ENCODE assay signal across 8 cellular contexts in the genomic region with DNA sequence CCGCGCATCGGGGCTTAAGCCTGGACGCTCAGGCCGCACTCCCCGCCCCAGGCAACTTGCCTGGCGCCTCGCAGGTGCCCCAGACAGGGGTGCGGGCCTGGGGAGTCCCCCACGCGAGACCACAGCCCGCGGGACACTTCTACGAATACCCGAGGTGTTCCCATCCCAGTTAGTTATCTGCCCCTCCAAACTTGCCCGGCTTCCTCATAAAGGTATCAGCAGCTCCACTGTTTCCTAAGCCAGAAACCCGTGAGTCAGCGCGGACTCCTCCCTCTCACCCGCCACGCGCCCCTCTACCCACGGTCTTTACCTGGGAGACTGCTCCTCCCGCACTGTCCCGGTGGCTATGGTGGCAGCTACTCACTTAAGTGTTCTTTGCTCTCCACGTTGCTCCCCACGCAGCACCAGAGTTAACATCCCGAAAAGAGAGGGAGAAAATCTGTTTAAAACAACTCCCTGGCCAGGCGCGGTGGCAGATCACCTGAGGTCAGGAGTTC. TPM values are rescaled to one million over a fixed set of nuclear protein-coding genes. Genes with fewer than 3 reads are reported as not detected.
DNase-seq lines count a peak whose midpoint lies in the region; ATAC-seq and TF ChIP-seq lines count a peak whose summit lies in the region.

No MANE protein-coding gene starts in this region.

- no peaks in the 10 kb centered on the region for H3K27me3 Mint-ChIP-seq in progenitor cell of endocrine pancreas

- peak overlapping the region in 1 of 2 experiments; percentile 57; a peak in 2 of 4 replicates for H3K4me3 ChIP-seq in DND-41 (ENCODE audit: low read depth in 1 of 2, low read length in 2 of 2)
- H3K4me3 ChIP-seq in RWPE2 (ENCODE audit: severe bottlenecking), result peak overlapping the region; percentile 98
- H3K4me3 ChIP-seq in esophagus squamous epithelium, result peak overlapping the region; percentile 94 to 98 (median 94)

- H3K4me1 ChIP-seq in DND-41 (ENCODE audit: insufficient read depth, low read length), result peaks cover 38% of the 10 kb centered on the region
- H3K4me1 ChIP-seq in RWPE2 (ENCODE audit: insufficient read depth, poor library complexity, severe bottlenecking), result no peaks in the 10 kb centered on the region
- peaks cover 8 to 37% (median 22%) of the 10 kb centered on the region in 3 donors for H3K4me1 ChIP-seq in esophagus squamous epithelium

- H3K9ac ChIP-seq in DND-41 (ENCODE audit: low read depth, low read length), result peak overlapping the region; percentile 59

- H3K27ac ChIP-seq in DND-41 (ENCODE audit: low read length) (no peak overlapping the region), RWPE2 (ENCODE audit: poor library complexity, severe bottlenecking) (no peak overlapping the region), esophagus squamous epithelium (peak overlapping the region; percentile 74 to 99 (median 97))

- H3K27me3 ChIP-seq in DND-41 (ENCODE audit: insufficient read depth, low read length, poor library complexity), result peaks cover 3% of the 10 kb centered on the region
- no peaks in the 10 kb centered on the region for H3K27me3 ChIP-seq in RWPE2 (ENCODE audit: insufficient read depth, poor library complexity, severe bottlenecking)
- H3K27me3 ChIP-seq in esophagus squamous epithelium, result no peaks in the 10 kb centered on the region

- DNase-seq in DND-41 (no peak), RWPE2 (ENCODE audit: low spot score) (peak; percentile 48), esophagus squamous epithelium (lab: John Stamatoyannopoulos, UW) (no peak), progenitor cell of endocrine pancreas (ENCODE audit: low spot score, unreplicated experiment) (no peak), EL (no peak)
- no peak for DNase-seq in activated CD4-positive, CD25-positive, alpha-beta regulatory T cell (lab: John Stamatoyannopoulos, UW)

- peak overlapping the region; percentile 75 for H3K4me3 Mint-ChIP-seq in progenitor cell of endocrine pancreas (ENCODE audit: low read depth)

- no peak for TF ChIP-seq POLR2A in esophagus squamous epithelium (IDR thresholded peaks at IDR 0.05)

- peaks cover 34% of the 10 kb centered on the region for H3K4me1 Mint-ChIP-seq in progenitor cell of endocrine pancreas (ENCODE audit: low read depth)

- peaks cover 33% of the 10 kb centered on the region for H3K79me2 ChIP-seq in DND-41 (ENCODE audit: insufficient read depth, low read length)

- WGBS in esophagus squamous epithelium, 2 donors, result 35 to 76% methylated on average over 2 to 12 of the region's 30 CpGs

- intact Hi-C loops in esophagus squamous epithelium (cut with DNase I), result no loop called here

- H3K36me3 ChIP-seq in DND-41 (ENCODE audit: insufficient read depth, low read length), result peaks cover 15% of the 10 kb centered on the region
- H3K36me3 ChIP-seq in RWPE2 (ENCODE audit: low read depth), result peaks cover 10% of the 10 kb centered on the region; the same call in 1 of the 2 replicates
- H3K36me3 ChIP-seq in esophagus squamous epithelium, result no peaks in the 10 kb centered on the region

- peaks cover 30% of the 10 kb centered on the region for H4K20me1 ChIP-seq in DND-41 (ENCODE audit: insufficient read depth, low read length)

- TF ChIP-seq CTCF in DND-41 (IDR thresholded peaks at IDR 0.05; ENCODE audit: borderline replicate concordance, extremely low read depth, low read length, poor library complexity, severe bottlenecking), result no peak
- TF ChIP-seq CTCF in RWPE2 (IDR thresholded peaks at IDR 0.05; ENCODE audit: poor library complexity, severe bottlenecking), result no peak
- no peak for TF ChIP-seq CTCF in esophagus squamous epithelium (IDR thresholded peaks at IDR 0.05)
- no peak for TF ChIP-seq CTCF in progenitor cell of endocrine pancreas (IDR thresholded peaks at IDR 0.05; ENCODE audit: unreplicated experiment)

- no peak for ATAC-seq in DND-41 (ENCODE audit: insufficient read depth, low read depth)
- no peak for ATAC-seq in RWPE2 (ENCODE audit: low read depth)
- ATAC-seq in HG03378 (IDR thresholded peaks at IDR 0.05; ENCODE audit: unreplicated experiment), result no peak
- ATAC-seq in GM21526 (IDR thresholded peaks at IDR 0.05; ENCODE audit: low FRiP score, unreplicated experiment), result no peak

- H3K4me2 ChIP-seq in DND-41 (ENCODE audit: insufficient read depth, low read length), result peak overlapping the region; percentile 69

- H3K9me3 ChIP-seq in DND-41 (ENCODE audit: insufficient read depth, low read length, severe bottlenecking) (no peaks in the 10 kb centered on the region), RWPE2 (ENCODE audit: severe bottlenecking) (no peaks in the 10 kb centered on the region), esophagus squamous epithelium (no peaks in the 10 kb centered on the region)

- H3K9me3 Mint-ChIP-seq in progenitor cell of endocrine pancreas (ENCODE audit: low read depth), result no peaks in the 10 kb centered on the region

- H3K36me3 Mint-ChIP-seq in progenitor cell of endocrine pancreas (ENCODE audit: insufficient read depth), result peaks cover 2% of the 10 kb centered on the region

- H2AFZ ChIP-seq in DND-41 (ENCODE audit: low read depth, low read length), result no peak overlapping the region

- peak overlapping the region; percentile 91 for H3K27ac Mint-ChIP-seq in progenitor cell of endocrine pancreas

RNA-seq across cellular contexts. Expression of gene CREBBP, which starts 1.0 kb away (rescaled TPM):
- total RNA-seq in esophagus squamous epithelium (10 to 100 TPM; 14.5 to 53.6 (median 37.5) TPM), progenitor cell of endocrine pancreas (144 and 146 TPM in 2 replicates)

Comparison
In these comparisons a context has a peak if more than half of its experiments do, and no peak if none do; other contexts are left out.
1. H3K27ac ChIP-seq: peak in esophagus squamous epithelium (4 of 4); none in DND-41 (single experiment) and RWPE2 (single experiment).